26 cellular contexts compared by ENCODE assay signal in the genomic region with DNA sequence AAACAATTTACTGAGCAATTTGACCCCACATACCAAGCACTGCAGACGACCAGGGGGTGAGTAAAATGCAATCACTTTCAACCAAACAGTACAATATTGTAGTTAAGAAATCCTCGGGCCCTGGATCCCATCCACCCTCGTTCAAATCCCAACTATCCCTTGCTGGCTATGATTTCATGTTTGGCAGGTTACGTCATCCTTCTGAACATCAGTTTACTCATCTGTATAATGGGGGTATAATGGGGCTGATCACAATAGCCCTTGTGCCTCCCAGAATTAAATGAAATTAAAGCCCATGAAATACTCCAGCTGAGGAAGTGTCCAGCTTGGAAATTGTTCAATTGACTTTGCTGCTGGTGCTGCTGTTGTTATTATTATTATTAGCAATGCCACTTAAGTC. TPM values are rescaled to one million over a fixed set of nuclear protein-coding genes. Genes with fewer than 3 reads are reported as not detected.
DNase-seq lines count a peak whose midpoint lies in the region; ATAC-seq and TF ChIP-seq lines count a peak whose summit lies in the region.
"Had no signal": no experiment of that assay in that cellular context is flagged by ENCODE, and none has a peak within 500 bp of the region (broad histone marks: within the 10 kb centered on the region; RNA-seq: fewer than 3 reads in every experiment).

No MANE protein-coding gene starts in this region.

- peaks cover 14% of the 10 kb centered on the region for H3K4me1 Mint-ChIP-seq in brain
- H3K4me1 Mint-ChIP-seq: CD8-positive, alpha-beta memory T cell had no signal

- H3K27me3 Mint-ChIP-seq in brain, result no peaks in the 10 kb centered on the region

- H3K9me3 ChIP-seq in heart right ventricle (no peaks in the 10 kb centered on the region), right atrium auricular region (no peaks in the 10 kb centered on the region), spleen (no peaks in the 10 kb centered on the region), smooth muscle cell (replicated peaks; ENCODE audit: low read depth) (no peaks in the 10 kb centered on the region)
- H3K9me3 ChIP-seq: A549; BE2C; BLaER1 treated with 17β-estradiol and CSF1 and Interleukin-3, amounts not matched to agents 10 nM and 100 nM had no signal

- no peak for TF ChIP-seq POLR2A in spleen (IDR thresholded peaks at IDR 0.05)

- peaks cover 0 to 72% (median 47%) of the 10 kb centered on the region in 9 donors for H3K4me1 ChIP-seq in heart right ventricle
- H3K4me1 ChIP-seq in right atrium auricular region, result peaks cover 3 to 49% of the 10 kb centered on the region in 2 donors
- peaks cover 5 to 60% (median 29%) of the 10 kb centered on the region in 6 donors for H3K4me1 ChIP-seq in spleen
- peaks cover 43% of the 10 kb centered on the region for H3K4me1 ChIP-seq in smooth muscle cell (ENCODE audit: low read depth)

- WGBS in heart right ventricle, 2 donors, result 75 to 78% methylated on average over 4 of the region's 4 CpGs
- WGBS in spleen, 5 donors, result 66 to 78% (median 72%) methylated on average over 4 of the region's 4 CpGs
- 78% methylated on average over 4 of the region's 4 CpGs for WGBS in smooth muscle cell (ENCODE audit: low lambda C conversion rate)

- intact Hi-C loops in heart right ventricle (cut with DNase I), result no loop called here
- intact Hi-C loops in spleen (cut with DNase I; ENCODE audit: low total_unique reads), result no loop called here

- H3K36me3 Mint-ChIP-seq in brain, result no peaks in the 10 kb centered on the region
- H3K36me3 Mint-ChIP-seq: CD14-positive monocyte; CD8-positive, alpha-beta memory T cell had no signal

- TF ChIP-seq CTCF in heart right ventricle (IDR thresholded peaks at IDR 0.05) (no peak), right atrium auricular region (IDR thresholded peaks at IDR 0.05) (no peak), brain (conservative IDR thresholded peaks at IDR 0.05) (no peak), spleen (IDR thresholded peaks at IDR 0.05 in 8 of 11, conservative IDR thresholded peaks at IDR 0.05 in 3 of 11) (no peak), smooth muscle cell (IDR thresholded peaks at IDR 0.05; ENCODE audit: borderline replicate concordance, insufficient read depth, poor library complexity, severe bottlenecking) (no peak)

- H2AFZ ChIP-seq in smooth muscle cell (ENCODE audit: low read depth), result no peak overlapping the region
- H2AFZ ChIP-seq: GM23338 had no signal

- H3K27me3 ChIP-seq in heart right ventricle (peaks cover 0 to 4% (median 0%) of the 10 kb centered on the region in 7 donors), right atrium auricular region (no peaks in the 10 kb centered on the region), spleen (replicated peaks in 1 of 7) (peaks cover 0 to 8% (median 0%) of the 10 kb centered on the region in 7 donors), smooth muscle cell (ENCODE audit: low read depth) (no peaks in the 10 kb centered on the region)
- H3K27me3 ChIP-seq: BE2C had no signal

- H3K36me3 ChIP-seq in heart right ventricle, result no peaks in the 10 kb centered on the region
- H3K36me3 ChIP-seq in right atrium auricular region, result no peaks in the 10 kb centered on the region
- no peaks in the 10 kb centered on the region for H3K36me3 ChIP-seq in spleen
- no peaks in the 10 kb centered on the region for H3K36me3 ChIP-seq in smooth muscle cell (ENCODE audit: low read depth)
- H3K36me3 ChIP-seq: BE2C; BLaER1 treated with 17β-estradiol and CSF1 and Interleukin-3, amounts not matched to agents 10 nM and 100 nM had no signal

- H3K4me3 ChIP-seq in heart right ventricle, result no peak overlapping the region
- no peak overlapping the region for H3K4me3 ChIP-seq in right atrium auricular region
- H3K4me3 ChIP-seq in spleen, result no peak overlapping the region
- no peak overlapping the region for H3K4me3 ChIP-seq in smooth muscle cell
- H3K4me3 ChIP-seq: A549; BLaER1 treated with 17β-estradiol and CSF1 and Interleukin-3, amounts not matched to agents 10 nM and 100 nM; GM12878; GM23338 had no signal

- peak overlapping the region in 6 of 10 donors; percentile 19 to 80 (median 35) for H3K27ac ChIP-seq in heart right ventricle
- H3K27ac ChIP-seq in right atrium auricular region, result no peak overlapping the region
- H3K27ac ChIP-seq in spleen, result peak overlapping the region in 7 of 8 donors; percentile 10 to 66 (median 39)
- no peak overlapping the region for H3K27ac ChIP-seq in smooth muscle cell (ENCODE audit: low read depth)
- H3K27ac ChIP-seq: 22Rv1; A549; BLaER1 treated with 17β-estradiol and CSF1 and Interleukin-3, amounts not matched to agents 10 nM and 100 nM had no signal

- no peak overlapping the region for H3K9ac ChIP-seq in smooth muscle cell (ENCODE audit: low read depth)
- H3K9ac ChIP-seq: BLaER1 treated with 17β-estradiol and CSF1 and Interleukin-3, amounts not matched to agents 10 nM and 100 nM had no signal

- H3K4me3 Mint-ChIP-seq in brain, result no peak overlapping the region
- H3K4me3 Mint-ChIP-seq: CD14-positive monocyte; CD4-positive, alpha-beta T cell; CD8-positive, alpha-beta memory T cell; GM23338; H9; HFFc6 had no signal

- peak overlapping the region in 3 of 5 experiments; percentile 50 to 90 (median 74) for H3K27ac Mint-ChIP-seq in brain
- H3K27ac Mint-ChIP-seq: CD14-positive monocyte; CD4-positive, alpha-beta T cell; GM23338; H9; HFFc6 had no signal

- H3F3A ChIP-seq in smooth muscle cell (ENCODE audit: low read depth), result peaks cover 27% of the 10 kb centered on the region

- ATAC-seq in heart right ventricle (no peak), HG03442 (IDR thresholded peaks at IDR 0.05; ENCODE audit: unreplicated experiment) (no peak)
- ATAC-seq: A549, GM12878, GM23338 had no signal

- H3K4me2 ChIP-seq in smooth muscle cell, result no peak overlapping the region
- H3K4me2 ChIP-seq: A549, GM23338 had no signal

- H4K20me1 ChIP-seq in smooth muscle cell (ENCODE audit: low read depth), result no peaks in the 10 kb centered on the region
- H4K20me1 ChIP-seq: BLaER1 treated with 17β-estradiol and CSF1 and Interleukin-3, amounts not matched to agents 10 nM and 100 nM had no signal

- peaks cover 0 to 4% (median 0%) of the 10 kb centered on the region in 5 experiments for H3K9me3 Mint-ChIP-seq in brain
- H3K9me3 Mint-ChIP-seq: CD4-positive, alpha-beta T cell; CD8-positive, alpha-beta memory T cell; GM23338; H9; HFFc6 had no signal

- H3K79me2 ChIP-seq in smooth muscle cell (ENCODE audit: low read depth), result peaks cover 5% of the 10 kb centered on the region

- DNase-seq in heart right ventricle (no peak), right atrium auricular region (ENCODE audit: low spot score) (no peak), HCEC 1CT (peak; percentile 29), spleen (no peak), smooth muscle cell (lab: John Stamatoyannopoulos, UW; ENCODE audit: unreplicated experiment) (no peak), kidney glomerular epithelial cell (lab: John Stamatoyannopoulos, UW) (no peak)
- DNase-seq: ACHN; AML-193; BE2C; CD4-positive, alpha-beta T cell; CD8-positive, alpha-beta memory T cell; DMS 273 treated with DMSO at 0.1 percent for 48 hours; DMS79; EL; GDM1; H9; HFFc6 had no signal

RNA-seq across cellular contexts. Expression of gene APLNR, which starts 20.6 kb away (rescaled TPM):
- 10 to 100 TPM in 7 of 10 donors, 1 to 10 TPM in 3; 7.5 to 39.3 (median 13.9) TPM for total RNA-seq in heart right ventricle
- 1 to 10 TPM; 2.0 to 7.2 TPM for polyA plus RNA-seq in heart right ventricle
- total RNA-seq in right atrium auricular region, result 10 to 100 TPM in 1 of 2 donors, 1 to 10 TPM in 1; 6.3 to 13.6 TPM
- polyA plus RNA-seq in brain (ENCODE audit: insufficient read depth, low read depth, low replicate concordance), result 47.9 TPM
- total RNA-seq in spleen, result 100 to 1,000 TPM in 5 of 7 donors, 10 to 100 TPM in 2; 55.9 to 319 (median 155) TPM
- 10 to 100 TPM in 2 of 3 donors, 1 to 10 TPM in 1; 3.0 to 38.6 (median 10.8) TPM for polyA plus RNA-seq in spleen
- 98.5 and 103 TPM in 2 replicates for total RNA-seq in smooth muscle cell
- 121 and 214 TPM in 2 replicates for polyA plus RNA-seq in smooth muscle cell
- total RNA-seq: CD4-positive, alpha-beta T cell; CD8-positive, alpha-beta memory T cell; GM12878; HFFc6 had no signal
- polyA plus RNA-seq: CD14-positive monocyte; CD8-positive, alpha-beta memory T cell; GM23338 had no signal

RNA-seq across cellular contexts. Expression of gene LRRC55, which starts 34.7 kb away (rescaled TPM):
- total RNA-seq in heart right ventricle (under 1 TPM in 9 of 10 donors, not detected in 1; 0.05 to 0.53 (median 0.29) TPM), right atrium auricular region (not detected), spleen (1 to 10 TPM in 2 of 7 donors, under 1 TPM in 4, not detected in 1; 0.51 to 1.5 (median 0.62) TPM), smooth muscle cell (0.18 TPM in 1 of 2 replicates, not detected in the other)
- polyA plus RNA-seq in heart right ventricle (under 1 TPM; 0.04 to 0.07 TPM), brain (ENCODE audit: insufficient read depth, low read depth, low replicate concordance) (0.97 TPM), spleen (under 1 TPM; 0.03 to 0.19 (median 0.04) TPM), smooth muscle cell (0.04 and 0.10 TPM in 2 replicates)
- total RNA-seq: CD4-positive, alpha-beta T cell; CD8-positive, alpha-beta memory T cell; GM12878; H4; HFFc6 had no signal
- polyA plus RNA-seq: CD14-positive monocyte; CD8-positive, alpha-beta memory T cell had no signal

Comparison
In these comparisons a context has a peak if more than half of its experiments do, and no peak if none do; other contexts are left out.
1. H3K27ac ChIP-seq: peak in heart right ventricle (6 of 10) and spleen (7 of 8); none in right atrium auricular region (0 of 2) and smooth muscle cell (single experiment).